ENCODE assay signal across 17 cellular contexts in the genomic region with DNA sequence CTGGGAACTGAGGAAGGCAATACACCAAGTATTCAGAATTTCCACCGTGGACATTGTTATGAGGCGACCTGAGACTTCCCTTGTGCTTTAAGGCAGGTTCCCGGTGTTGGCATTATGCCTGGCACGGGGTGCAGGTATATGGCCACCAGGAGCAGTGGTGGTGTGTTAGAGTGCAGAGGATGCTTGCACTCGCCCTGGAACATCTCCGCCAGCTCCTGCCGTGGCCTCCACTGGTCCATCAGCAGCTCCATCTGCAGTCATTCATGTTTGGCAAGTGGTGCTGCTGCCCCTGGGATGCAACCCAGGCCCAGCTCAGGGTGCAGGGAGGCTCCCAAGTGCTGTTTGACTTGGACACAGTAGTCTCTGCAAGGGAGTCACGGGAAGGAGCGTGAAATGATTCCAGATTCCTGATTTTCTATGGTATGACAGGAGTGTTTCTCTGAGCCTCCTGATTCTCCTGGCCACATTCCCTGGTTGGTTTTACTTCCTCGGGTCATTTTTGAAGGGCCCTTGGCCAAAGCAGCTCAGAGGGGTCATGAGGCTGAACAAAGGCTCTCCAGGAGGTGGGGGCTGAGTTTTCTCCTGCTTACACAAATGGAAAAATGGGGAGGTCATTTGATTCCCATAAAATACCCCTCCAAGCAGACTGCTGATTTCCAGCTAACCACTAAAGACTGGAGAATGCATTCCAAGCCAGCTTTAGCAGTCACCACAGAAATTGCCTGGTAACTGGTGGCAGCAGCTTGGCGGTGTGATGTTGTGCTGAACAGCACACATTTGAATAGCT.
DNase-seq lines count a peak whose midpoint lies in the region; ATAC-seq and TF ChIP-seq lines count a peak whose summit lies in the region.
"Had no signal": no experiment of that assay in that cellular context is flagged by ENCODE, and none has a peak within 500 bp of the region (broad histone marks: within the 10 kb centered on the region; RNA-seq: fewer than 3 reads in every experiment).

No MANE protein-coding gene starts in this region.

- intact Hi-C loops in upper lobe of right lung (cut with DNase I) = no loop called here

- ATAC-seq in upper lobe of right lung = no peak
- ATAC-seq: left colon; PC-3; stimulated activated memory B cell treated with anti-CD40 and anti-IgM and Interleukin-4, amounts not matched to agents 10 μg/mL and 1 μg/mL and 100 μg/mL, for 72 hours had no signal

- TF ChIP-seq POLR2A in suprapubic skin (IDR thresholded peaks at IDR 0.05) = no peak

- peak; percentile 88 for DNase-seq in M059J (ENCODE audit: low read depth)
- peak; percentile 68 for DNase-seq in dedifferentiated amniotic fluid mesenchymal stem cell (ENCODE audit: extremely low spot score)
- peak; percentile 51 for DNase-seq in stromal cell of bone marrow (ENCODE audit: low read depth)
- no peak for DNase-seq in upper lobe of right lung
- no peak for DNase-seq in D341Med (ENCODE audit: low spot score)
- DNase-seq in NK-92 (lab: John Stamatoyannopoulos, UW; ENCODE audit: unreplicated experiment) = no peak
- DNase-seq in suprapubic skin (ENCODE audit: low spot score in 2 of 2) = no peak
- DNase-seq: activated CD8-positive, alpha-beta memory T cell treated with anti-CD3 and anti-CD28 coated beads, Interleukin-2, amount 50 U/mL, for 4 hours; CD8-positive, alpha-beta memory T cell; glutamatergic neuron; left colon; NCI-H1436; PC-3; WERI-Rb-1 had no signal

- H3K27ac ChIP-seq in layer of hippocampus (ENCODE audit: low read depth, low read length) (peak overlapping the region; percentile 31), upper lobe of right lung (no peak overlapping the region), suprapubic skin (no peak overlapping the region)
- H3K27ac ChIP-seq: right atrium auricular region, WERI-Rb-1 had no signal

- TF ChIP-seq CTCF in upper lobe of right lung (IDR thresholded peaks at IDR 0.05) (no peak), suprapubic skin (IDR thresholded peaks at IDR 0.05) (no peak)

- WGBS in suprapubic skin = 91% methylated on average over 10 of the region's 11 CpGs

- H3K4me3 ChIP-seq in upper lobe of right lung (no peak overlapping the region), suprapubic skin (no peak overlapping the region)
- H3K4me3 ChIP-seq: right atrium auricular region had no signal

- H3K36me3 ChIP-seq in upper lobe of right lung (no peaks in the 10 kb centered on the region), suprapubic skin (no peaks in the 10 kb centered on the region)
- H3K36me3 ChIP-seq: right atrium auricular region, WERI-Rb-1 had no signal

- TF ChIP-seq EP300 in suprapubic skin (IDR thresholded peaks at IDR 0.05) = no peak

- H3K9me3 ChIP-seq in upper lobe of right lung (no peaks in the 10 kb centered on the region), suprapubic skin (no peaks in the 10 kb centered on the region)
- H3K9me3 ChIP-seq: right atrium auricular region had no signal

- no peaks in the 10 kb centered on the region for H3K27me3 ChIP-seq in layer of hippocampus (ENCODE audit: control insufficient read depth, insufficient read depth, low read length)
- no peaks in the 10 kb centered on the region for H3K27me3 ChIP-seq in upper lobe of right lung
- H3K27me3 ChIP-seq in suprapubic skin = no peaks in the 10 kb centered on the region
- H3K27me3 ChIP-seq: right atrium auricular region had no signal

- H3K4me1 ChIP-seq in upper lobe of right lung (peaks cover 12% of the 10 kb centered on the region), suprapubic skin (peaks cover 16% of the 10 kb centered on the region)

Comparison
In these comparisons a context has a peak if more than half of its experiments do, and no peak if none do; other contexts are left out.
1. DNase-seq: peak in M059J (single experiment), dedifferentiated amniotic fluid mesenchymal stem cell (single experiment) and stromal cell of bone marrow (single experiment); none in upper lobe of right lung (single experiment), D341Med (single experiment), NK-92 (single experiment) and suprapubic skin (0 of 2).